ENCODE assay signal across 1 cellular context in the genomic region with DNA sequence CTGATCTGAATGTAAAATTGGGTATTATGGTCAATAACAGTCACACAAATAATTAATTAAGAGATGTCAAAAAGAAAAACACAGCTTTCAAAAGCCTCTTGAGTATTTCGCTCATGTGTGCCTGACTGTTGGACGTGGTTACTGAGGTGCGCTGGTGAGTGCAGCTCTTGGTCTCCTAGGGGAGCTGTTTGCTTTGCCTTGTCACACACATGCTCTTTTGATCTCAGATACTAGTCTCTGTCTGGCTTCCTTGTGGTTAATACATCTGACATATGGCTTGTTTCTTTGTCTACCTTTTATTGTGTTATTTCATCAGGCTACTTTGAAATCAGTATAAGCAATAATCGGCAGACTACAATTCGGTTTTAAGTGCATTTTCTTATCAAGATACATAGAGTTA.
TF ChIP-seq lines count a peak whose summit lies in the region.

No MANE protein-coding gene starts in this region.

TF ChIP-seq in HepG2, 621 proteins besides CTCF, POLR2A, EP300 and RAD21 (continued from another document):
- TF ChIP-seq AHDC1 (CRISPR knock-in tag; IDR thresholded peaks at IDR 0.05; ENCODE audit: borderline replicate concordance), result peak; percentile 47; the same call in 1 of the 2 replicates
